In genomic region chrX:49172280-49172780, GRCh38 we compare ENCODE assay signal across 8 cellular contexts. TPM values are rescaled to one million over a fixed set of nuclear protein-coding genes. Genes with fewer than 3 reads are reported as not detected.
A peak's percentile ranks its signal among the peaks of the same experiment; 100 is the strongest.
DNase-seq lines count a peak whose midpoint lies in the region; ATAC-seq and TF ChIP-seq lines count a peak whose summit lies in the region.

No MANE protein-coding gene starts in this region.

- H3K27ac Mint-ChIP-seq in stimulated activated naive CD8-positive, alpha-beta T cell treated with anti-CD3 and anti-CD28 coated beads, Interleukin-15, Interleukin-2, amounts not matched to agents 100 ng/mL and 50 ng/mL, for 24 hours, result peak overlapping the region; percentile 93

- peak overlapping the region; percentile 22 for H3K4me3 ChIP-seq in mucosa of descending colon

- peaks cover 27% of the 10 kb centered on the region for H3K36me3 Mint-ChIP-seq in stimulated activated naive CD8-positive, alpha-beta T cell treated with anti-CD3 and anti-CD28 coated beads, Interleukin-15, Interleukin-2, amounts not matched to agents 100 ng/mL and 50 ng/mL, for 24 hours (ENCODE audit: low read depth)

- ATAC-seq in HG02938 (IDR thresholded peaks at IDR 0.05; ENCODE audit: unreplicated experiment) (peak; percentile 77), mucosa of descending colon (peak; percentile 85)

- no peak for TF ChIP-seq CTCF in mucosa of descending colon (IDR thresholded peaks at IDR 0.05)

- H3K36me3 ChIP-seq in mucosa of descending colon (ENCODE audit: low read depth), result no peaks in the 10 kb centered on the region

- DNase-seq in NCI-H1417 (lab: John Stamatoyannopoulos, UW) (peak; percentile 20 to 79 (median 72)), NCI-H1417 treated with DMSO at 0.1 percent for 48 hours (lab: John Stamatoyannopoulos, UW) (no peak), NCI-H2196 treated with DMSO at 0.1 percent for 48 hours (lab: John Stamatoyannopoulos, UW; ENCODE audit: unreplicated experiment) (peak; percentile 20), mucosa of descending colon (peak; percentile 84 to 90 (median 86))
- peak; percentile 57 for DNase-seq in activated CD4-positive, alpha-beta T cell treated with anti-CD3 and anti-CD28 coated beads, Interleukin-2, amount 50 U/mL, for 1 hour
- DNase-seq in effector CD4-positive, alpha-beta T cell, result peak; percentile 35

- H3K4me3 Mint-ChIP-seq in stimulated activated naive CD8-positive, alpha-beta T cell treated with anti-CD3 and anti-CD28 coated beads, Interleukin-15, Interleukin-2, amounts not matched to agents 100 ng/mL and 50 ng/mL, for 24 hours, result peak overlapping the region; percentile 89

- peaks cover 42% of the 10 kb centered on the region for H3K4me1 Mint-ChIP-seq in stimulated activated naive CD8-positive, alpha-beta T cell treated with anti-CD3 and anti-CD28 coated beads, Interleukin-15, Interleukin-2, amounts not matched to agents 100 ng/mL and 50 ng/mL, for 24 hours (ENCODE audit: low read depth)

- no peaks in the 10 kb centered on the region for H3K9me3 ChIP-seq in mucosa of descending colon

- no peaks in the 10 kb centered on the region for H3K9me3 Mint-ChIP-seq in stimulated activated naive CD8-positive, alpha-beta T cell treated with anti-CD3 and anti-CD28 coated beads, Interleukin-15, Interleukin-2, amounts not matched to agents 100 ng/mL and 50 ng/mL, for 24 hours

- peaks cover 8% of the 10 kb centered on the region for H3K4me1 ChIP-seq in mucosa of descending colon (ENCODE audit: low read depth)

- H3K27me3 Mint-ChIP-seq in stimulated activated naive CD8-positive, alpha-beta T cell treated with anti-CD3 and anti-CD28 coated beads, Interleukin-15, Interleukin-2, amounts not matched to agents 100 ng/mL and 50 ng/mL, for 24 hours, result no peaks in the 10 kb centered on the region

- intact Hi-C loops in mucosa of descending colon (cut with DNase I, micrococcal nuclease), result no loop called here

RNA-seq across cellular contexts. Expression of gene PLP2, which starts 0.6 kb away (rescaled TPM):
- 100 to 1,000 TPM in 2 of 3 donors, 10 to 100 TPM in 1; 96.1 to 152 (median 137) TPM for total RNA-seq in mucosa of descending colon

RNA-seq across cellular contexts. Expression of gene MAGIX, which starts 9.8 kb away (rescaled TPM):
- 10 to 100 TPM in 2 of 3 donors, 1 to 10 TPM in 1; 9.5 to 16.8 (median 15.6) TPM for total RNA-seq in mucosa of descending colon

RNA-seq across cellular contexts. Expression of gene PRICKLE3, which starts 13.8 kb away (rescaled TPM):
- 10 to 100 TPM; 12.5 to 15.6 (median 13.0) TPM for total RNA-seq in mucosa of descending colon

RNA-seq across cellular contexts. Expression of gene SYP, which starts 27.7 kb away (rescaled TPM):
- 10 to 100 TPM in 2 of 3 donors, 1 to 10 TPM in 1; 4.9 to 14.5 (median 12.2) TPM for total RNA-seq in mucosa of descending colon

RNA-seq across cellular contexts. Expression of gene GPKOW, which starts 48.8 kb away (rescaled TPM):
- total RNA-seq in mucosa of descending colon, result 10 to 100 TPM; 21.3 to 22.4 (median 22.1) TPM
